26 cellular contexts compared by ENCODE assay signal in the genomic region with DNA sequence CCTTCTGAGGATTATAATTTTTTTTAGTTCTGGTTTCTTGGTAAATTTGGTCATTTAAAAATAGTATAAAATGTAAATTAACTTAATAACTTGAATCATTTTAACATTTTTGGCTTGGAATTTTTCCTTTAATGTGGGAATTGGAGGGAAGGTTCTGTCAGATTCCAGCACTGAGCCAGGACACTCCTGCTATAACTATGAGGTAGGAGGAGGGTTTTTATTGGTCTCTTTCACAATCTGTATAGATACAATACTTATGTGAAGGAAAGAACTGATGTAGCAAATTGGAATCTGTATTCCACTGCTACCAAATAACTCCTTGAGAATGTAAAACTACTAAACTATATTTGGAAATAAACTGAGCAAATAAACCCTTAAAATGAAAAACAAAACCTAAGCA. TPM values are rescaled to one million over a fixed set of nuclear protein-coding genes. Genes with fewer than 3 reads are reported as not detected.
"Had no signal": no experiment of that assay in that cellular context is flagged by ENCODE, and none has a peak within 500 bp of the region (broad histone marks: within the 10 kb centered on the region; RNA-seq: fewer than 3 reads in every experiment).

No MANE protein-coding gene starts in this region.

- H3K36me3 Mint-ChIP-seq: activated naive CD4-positive, alpha-beta T cell treated with anti-CD3 and anti-CD28 coated beads, Interleukin-2, amount 50 U/mL, for 24 hours; immature natural killer cell; natural killer cell; T-cell had no signal

- FAIRE-seq: astrocyte, bronchial epithelial cell had no signal

- DNase-seq: activated CD4-positive, alpha-beta T cell treated with anti-CD3 and anti-CD28 coated beads, Interleukin-2, amount 10 ng/mL, durations not matched to agents 7 days and 5 days; activated CD4-positive, CD25-positive, alpha-beta regulatory T cell treated with anti-CD3 and anti-CD28 coated beads, Interleukin-2, amount 50 U/mL, for 72 hours; activated CD8-positive, alpha-beta T cell treated with anti-CD3 and anti-CD28 coated beads for 36 hours; activated gamma-delta T cell; cortex of kidney; endodermal cell; foreskin fibroblast; immature natural killer cell; left lung; mammary epithelial cell; midbrain; natural killer cell; stimulated activated CD4-positive, alpha-beta T cell treated with anti-CD3 and anti-CD28 coated beads, Interleukin-12 subunit alpha, Interleukin-12 subunit beta, amount 100 ng/mL, for 4 hours; stimulated activated CD4-positive, alpha-beta T cell treated with anti-CD3 and anti-CD28 coated beads, Interleukin-4, amount 100 ng/mL, for 4 hours; substantia nigra; T-cell had no signal

- H3K27ac ChIP-seq: left lung, parathyroid adenoma, tibial nerve, VCaP had no signal

- ATAC-seq: activated CD8-positive, alpha-beta T cell treated with anti-CD3 and anti-CD28 coated beads for 36 hours; left lung; natural killer cell; right cardiac atrium; T-cell had no signal

- H3K9me3 ChIP-seq: left lung, tibial nerve had no signal

- H3K27me3 ChIP-seq: tibial nerve had no signal

- H3K4me3 Mint-ChIP-seq: activated CD4-positive, alpha-beta T cell treated with anti-CD3 and anti-CD28 coated beads, Interleukin-2, amount 10 ng/mL, durations not matched to agents 7 days and 5 days; activated CD8-positive, alpha-beta T cell treated with anti-CD3 and anti-CD28 coated beads for 36 hours; activated naive CD4-positive, alpha-beta T cell treated with anti-CD3 and anti-CD28 coated beads, Interleukin-2, amount 50 U/mL, for 24 hours; activated T-helper 1 cell treated with anti-CD3 and anti-CD28 coated beads, Interleukin-12 subunit alpha, Interleukin-12 subunit beta, Interleukin-2, Interleukin-4 antibody, amounts not matched to agents 30 ng/mL and 10 ng/mL and 1 ng/mL, durations not matched to agents 14 hours and 24 hours and 36 hours; endodermal cell; immature natural killer cell; natural killer cell; stimulated activated naive CD8-positive, alpha-beta T cell treated with anti-CD3 and anti-CD28 coated beads, Interleukin-15, Interleukin-2, amounts not matched to agents 100 ng/mL and 50 ng/mL, for 24 hours; T-cell; T-helper 2 cell treated with Interferon-gamma antibody and Interleukin-4, amounts not matched to agents 5 μg/mL and 100 μg/mL, for 36 hours had no signal

- H3K4me1 ChIP-seq: left lung, parathyroid adenoma had no signal

- H3K36me3 ChIP-seq: left lung, tibial nerve had no signal

- H3K9me3 Mint-ChIP-seq: activated CD4-positive, alpha-beta T cell treated with anti-CD3 and anti-CD28 coated beads, Interleukin-2, amount 10 ng/mL, durations not matched to agents 7 days and 5 days; activated CD8-positive, alpha-beta T cell treated with anti-CD3 and anti-CD28 coated beads for 36 hours; activated naive CD4-positive, alpha-beta T cell treated with anti-CD3 and anti-CD28 coated beads, Interleukin-2, amount 50 U/mL, for 24 hours; activated T-helper 1 cell treated with anti-CD3 and anti-CD28 coated beads, Interleukin-12 subunit alpha, Interleukin-12 subunit beta, Interleukin-2, Interleukin-4 antibody, amounts not matched to agents 30 ng/mL and 10 ng/mL and 1 ng/mL, durations not matched to agents 14 hours and 24 hours and 36 hours; endodermal cell; natural killer cell; stimulated activated naive CD8-positive, alpha-beta T cell treated with anti-CD3 and anti-CD28 coated beads, Interleukin-15, Interleukin-2, amounts not matched to agents 100 ng/mL and 50 ng/mL, for 24 hours; T-cell; T-helper 2 cell treated with Interferon-gamma antibody and Interleukin-4, amounts not matched to agents 5 μg/mL and 100 μg/mL, for 36 hours had no signal

- H3K27ac Mint-ChIP-seq: activated CD4-positive, alpha-beta T cell treated with anti-CD3 and anti-CD28 coated beads, Interleukin-2, amount 10 ng/mL, durations not matched to agents 7 days and 5 days; activated CD8-positive, alpha-beta T cell treated with anti-CD3 and anti-CD28 coated beads for 36 hours; activated naive CD4-positive, alpha-beta T cell treated with anti-CD3 and anti-CD28 coated beads, Interleukin-2, amount 50 U/mL, for 24 hours; activated T-helper 1 cell treated with anti-CD3 and anti-CD28 coated beads, Interleukin-12 subunit alpha, Interleukin-12 subunit beta, Interleukin-2, Interleukin-4 antibody, amounts not matched to agents 30 ng/mL and 10 ng/mL and 1 ng/mL, durations not matched to agents 14 hours and 24 hours and 36 hours; endodermal cell; immature natural killer cell; natural killer cell; stimulated activated naive CD8-positive, alpha-beta T cell treated with anti-CD3 and anti-CD28 coated beads, Interleukin-15, Interleukin-2, amounts not matched to agents 100 ng/mL and 50 ng/mL, for 24 hours; T-cell; T-helper 2 cell treated with Interferon-gamma antibody and Interleukin-4, amounts not matched to agents 5 μg/mL and 100 μg/mL, for 36 hours had no signal

- H3K4me3 ChIP-seq: left lung, tibial nerve had no signal

RNA-seq across cellular contexts. Expression of gene PRKG1, which starts 3.2 kb away (rescaled TPM):
- total RNA-seq: activated CD4-positive, alpha-beta T cell treated with anti-CD3 and anti-CD28 coated beads, Interleukin-2, amount 10 ng/mL, durations not matched to agents 7 days and 5 days; activated CD8-positive, alpha-beta T cell treated with anti-CD3 and anti-CD28 coated beads for 36 hours; activated T-helper 1 cell treated with anti-CD3 and anti-CD28 coated beads, Interleukin-12 subunit alpha, Interleukin-12 subunit beta, Interleukin-2, Interleukin-4 antibody, amounts not matched to agents 30 ng/mL and 10 ng/mL and 1 ng/mL, durations not matched to agents 14 hours and 24 hours and 36 hours had no signal
